In the genomic region with DNA sequence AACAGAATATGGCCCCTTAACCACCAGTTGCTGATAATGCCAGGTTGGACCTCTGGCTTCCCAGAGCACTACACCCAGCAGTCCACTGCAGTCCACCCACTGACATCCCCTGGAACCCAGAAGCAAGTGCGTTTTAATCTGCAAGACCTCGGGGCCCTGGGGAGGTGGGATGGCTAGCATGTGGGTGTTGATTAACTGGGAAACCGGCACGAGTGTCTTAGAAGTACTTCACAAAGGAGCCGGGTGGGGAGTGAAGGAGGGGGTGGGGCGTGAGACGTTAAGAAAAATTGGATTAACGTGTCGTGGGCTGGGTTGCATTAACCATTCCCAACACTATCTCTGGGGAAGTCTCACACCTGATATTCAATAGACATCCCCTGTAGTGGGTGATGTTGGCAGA, we compare ENCODE assay signal across 9 cellular contexts. TPM values are rescaled to one million over a fixed set of nuclear protein-coding genes. Genes with fewer than 3 reads are reported as not detected.
DNase-seq lines count a peak whose midpoint lies in the region; ATAC-seq, FAIRE-seq and TF ChIP-seq lines count a peak whose summit lies in the region.
"Had no signal": no experiment of that assay in that cellular context is flagged by ENCODE, and none has a peak within 500 bp of the region (broad histone marks: within the 10 kb centered on the region; RNA-seq: fewer than 3 reads in every experiment).

No MANE protein-coding gene starts in this region.

- TF ChIP-seq CTCF in 22Rv1 (IDR thresholded peaks at IDR 0.05) (no peak), heart left ventricle (IDR thresholded peaks at IDR 0.05) (no peak)

- in situ Hi-C loops in GM23248 (cut with MboI): no loop called here

- no peak overlapping the region for H2BK5ac ChIP-seq in mesendoderm (ENCODE audit: low read length)

- H3K27ac Mint-ChIP-seq in activated naive CD8-positive, alpha-beta T cell treated with anti-CD3 and anti-CD28 coated beads, Interleukin-2, amount 50 U/mL, for 24 hours: no peak overlapping the region

- H2BK120ac ChIP-seq in mesendoderm (ENCODE audit: low read depth, low read length): no peak overlapping the region

- no peaks in the 10 kb centered on the region for H4K20me1 ChIP-seq in GM23248 (ENCODE audit: insufficient read depth)

- H3K36me3 ChIP-seq in GM23248 (ENCODE audit: low read depth) (no peaks in the 10 kb centered on the region), mesendoderm (ENCODE audit: control insufficient read depth, insufficient read depth, low read length) (no peaks in the 10 kb centered on the region), heart left ventricle (peaks cover 0 to 11% (median 7%) of the 10 kb centered on the region in 9 donors)

- H3K36me3 Mint-ChIP-seq in activated naive CD8-positive, alpha-beta T cell treated with anti-CD3 and anti-CD28 coated beads, Interleukin-2, amount 50 U/mL, for 24 hours (ENCODE audit: low read depth): peaks cover 6% of the 10 kb centered on the region

- no peak overlapping the region for H3K23ac ChIP-seq in mesendoderm (ENCODE audit: low read length)

- H3K27ac ChIP-seq in 22Rv1 (peak overlapping the region; percentile 88), GM23248 (peak overlapping the region; percentile 87), mesendoderm (ENCODE audit: low read depth, low read length) (no peak overlapping the region), heart left ventricle (peak overlapping the region in 2 of 12 donors; percentile 61 to 74)

- peak; percentile 37 for DNase-seq in GM23248
- DNase-seq in activated naive CD8-positive, alpha-beta T cell treated with anti-CD3 and anti-CD28 coated beads, Interleukin-2, amount 50 U/mL, for 24 hours: no peak
- DNase-seq in mesendoderm: peak; percentile 90
- DNase-seq in heart left ventricle: no peak
- no peak for DNase-seq in urothelium cell line (ENCODE audit: low spot score)
- no peak for DNase-seq in glomerular visceral epithelial cell (ENCODE audit: extremely low spot score)
- DNase-seq: NCI-H2227 treated with DMSO at 0.1 percent for 48 hours had no signal

- H3K9me3 Mint-ChIP-seq in activated naive CD8-positive, alpha-beta T cell treated with anti-CD3 and anti-CD28 coated beads, Interleukin-2, amount 50 U/mL, for 24 hours: no peaks in the 10 kb centered on the region

- ATAC-seq in activated naive CD8-positive, alpha-beta T cell treated with anti-CD3 and anti-CD28 coated beads, Interleukin-2, amount 50 U/mL, for 24 hours: no peak
- ATAC-seq in GM18858 (IDR thresholded peaks at IDR 0.05; ENCODE audit: unreplicated experiment) (no peak), heart left ventricle (no peak)

- peaks cover 14% of the 10 kb centered on the region; the same call in 1 of the 2 replicates for H3K79me2 ChIP-seq in GM23248 (ENCODE audit: insufficient read depth)
- H3K79me2 ChIP-seq in mesendoderm (ENCODE audit: control insufficient read depth, insufficient read depth, low read length): no peaks in the 10 kb centered on the region

- H3K4me2 ChIP-seq in GM23248 (ENCODE audit: unreplicated experiment): peak overlapping the region; percentile 87
- H3K4me2 ChIP-seq in mesendoderm (ENCODE audit: low read length): no peak overlapping the region

- no peaks in the 10 kb centered on the region for H3K9me2 ChIP-seq in GM23248 (ENCODE audit: insufficient read depth)

- H2AFZ ChIP-seq in GM23248: peak overlapping the region; percentile 66; the same call in 1 of the 2 replicates

- peak overlapping the region; percentile 97 for H3K9ac ChIP-seq in GM23248
- no peak overlapping the region for H3K9ac ChIP-seq in mesendoderm (ENCODE audit: low read length)

- H3K27me3 Mint-ChIP-seq in activated naive CD8-positive, alpha-beta T cell treated with anti-CD3 and anti-CD28 coated beads, Interleukin-2, amount 50 U/mL, for 24 hours: peaks cover 24% of the 10 kb centered on the region

- no peaks in the 10 kb centered on the region for H3K79me1 ChIP-seq in mesendoderm (ENCODE audit: low read length)

- H3F3A ChIP-seq in GM23248 (ENCODE audit: insufficient read depth): peaks cover 12% of the 10 kb centered on the region

- H3K9me3 ChIP-seq in GM23248 (ENCODE audit: low read depth) (no peaks in the 10 kb centered on the region), heart left ventricle (no peaks in the 10 kb centered on the region)

- intact Hi-C loops in heart left ventricle (cut with DNase I): loop anchor here in 2 of 10 donors (10.0 kb wide), 2 partner anchors 334 to 364 kb away; partner anchors contain the start of genes PRPF8 (in 1 of the 2) and TLCD2 (in 1 of the 2)

- no peak overlapping the region for H3K4ac ChIP-seq in mesendoderm (ENCODE audit: low read depth, low read length)

- H3K4me1 Mint-ChIP-seq in activated naive CD8-positive, alpha-beta T cell treated with anti-CD3 and anti-CD28 coated beads, Interleukin-2, amount 50 U/mL, for 24 hours: peaks cover 27% of the 10 kb centered on the region

- H3K56ac ChIP-seq in mesendoderm (ENCODE audit: low read length): no peak overlapping the region

- peak overlapping the region; percentile 73 for H3K4me3 Mint-ChIP-seq in activated naive CD8-positive, alpha-beta T cell treated with anti-CD3 and anti-CD28 coated beads, Interleukin-2, amount 50 U/mL, for 24 hours

- H4K8ac ChIP-seq in mesendoderm (ENCODE audit: low read depth, low read length): no peak overlapping the region

- H3K18ac ChIP-seq in mesendoderm (ENCODE audit: low read length): no peak overlapping the region

- WGBS in GM23248 (ENCODE audit: low coverage in 1 of 2, low lambda C conversion rate in 2 of 2, missing lambda C conversion rate in 2 of 2), 2 experiments: 15 to 19% methylated on average over 8 to 9 of the region's 9 CpGs
- no CpG with 5 or more reads among the region's 9 CpGs for WGBS in mesendoderm (ENCODE audit: extremely low coverage, insufficient coverage, low lambda C conversion rate)
- whole genome bisulfite sequencing in heart left ventricle, 4 donors: 9 to 16% (median 14%) methylated on average over 9 of the region's 9 CpGs

- no peaks in the 10 kb centered on the region for H3K27me3 ChIP-seq in GM23248 (replicated peaks; ENCODE audit: insufficient read depth)
- H3K27me3 ChIP-seq in mesendoderm (ENCODE audit: insufficient read depth, low read length, poor library complexity): peaks cover 21% of the 10 kb centered on the region
- peaks cover 0 to 33% (median 0%) of the 10 kb centered on the region in 9 donors for H3K27me3 ChIP-seq in heart left ventricle

- no peak overlapping the region for H2BK15ac ChIP-seq in mesendoderm (replicated peaks; ENCODE audit: low read depth)

- no peak overlapping the region for H2AK5ac ChIP-seq in mesendoderm (ENCODE audit: low read length)

- peaks cover 19% of the 10 kb centered on the region for H3K4me1 ChIP-seq in GM23248 (ENCODE audit: insufficient read depth)
- H3K4me1 ChIP-seq in mesendoderm (ENCODE audit: control insufficient read depth, low read depth, low read length): peaks cover 3% of the 10 kb centered on the region
- peaks cover 4 to 49% (median 38%) of the 10 kb centered on the region in 12 donors for H3K4me1 ChIP-seq in heart left ventricle

- no peak for TF ChIP-seq POLR2A in heart left ventricle (IDR thresholded peaks at IDR 0.05)

- no peak for FAIRE-seq in urothelium cell line (lab: Jason Lieb, UNC)

- no peak overlapping the region for H4K5ac ChIP-seq in mesendoderm (ENCODE audit: low read length)

- H3K4me3 ChIP-seq in GM23248: peak overlapping the region; percentile 91
- no peak overlapping the region for H3K4me3 ChIP-seq in mesendoderm (ENCODE audit: low read length)
- peak overlapping the region in 5 of 12 donors; percentile 78 to 91 (median 86) for H3K4me3 ChIP-seq in heart left ventricle

RNA-seq across cellular contexts. Expression of gene HIC1, which starts 6.1 kb away (rescaled TPM):
- total RNA-seq in GM23248 (2014; rRNA removed; shearing (Covaris generic)): 35.0 and 59.8 TPM in 2 replicates
- polyA plus RNA-seq in GM23248 (2016; fragmentation: Nextera tagmentation; extraction: Ambion mirVana) (1.6 TPM in 2 replicates), heart left ventricle (10 to 100 TPM in 1 of 2 donors, 1 to 10 TPM in 1; 8.3 to 11.7 TPM)
- 0.10 TPM for polyA plus RNA-seq in mesendoderm (2013, experiment 1 of 2)
- polyA plus RNA-seq in mesendoderm (2013, experiment 2 of 2): 0.10 TPM
- total RNA-seq in heart left ventricle: 10 to 100 TPM in 7 of 9 donors, 1 to 10 TPM in 2; 8.9 to 29.6 (median 16.7) TPM

RNA-seq across cellular contexts. Expression of gene OVCA2, which starts 7.0 kb away (rescaled TPM):
- 67.3 and 92.0 TPM in 2 replicates for total RNA-seq in GM23248 (2014; rRNA removed; shearing (Covaris generic))
- 63.5 and 66.1 TPM in 2 replicates for polyA plus RNA-seq in GM23248 (2016; fragmentation: Nextera tagmentation; extraction: Ambion mirVana)
- 43.4 TPM for polyA plus RNA-seq in mesendoderm (2013, experiment 1 of 2)
- polyA plus RNA-seq in mesendoderm (2013, experiment 2 of 2): 43.4 TPM
- 10 to 100 TPM; 16.0 to 30.2 (median 20.0) TPM for total RNA-seq in heart left ventricle
- polyA plus RNA-seq in heart left ventricle: 10 to 100 TPM; 26.6 to 52.4 TPM

RNA-seq across cellular contexts. Expression of gene DPH1, which starts 18.9 kb away (rescaled TPM):
- total RNA-seq in GM23248 (2014; rRNA removed; shearing (Covaris generic)): 51.2 and 58.1 TPM in 2 replicates
- polyA plus RNA-seq in GM23248 (2016; fragmentation: Nextera tagmentation; extraction: Ambion mirVana) (41.1 and 41.2 TPM in 2 replicates), heart left ventricle (10 to 100 TPM; 18.8 to 23.4 TPM)
- polyA plus RNA-seq in mesendoderm (2013, experiment 1 of 2): 20.0 TPM
- polyA plus RNA-seq in mesendoderm (2013, experiment 2 of 2): 19.3 TPM
- total RNA-seq in heart left ventricle: 10 to 100 TPM; 14.0 to 38.1 (median 27.6) TPM

RNA-seq across cellular contexts. Expression of gene RTN4RL1, which starts 23.7 kb away (rescaled TPM):
- total RNA-seq in GM23248 (2014; rRNA removed; shearing (Covaris generic)): 0.22 TPM in 1 of 2 replicates, not detected in the other
- polyA plus RNA-seq in GM23248 (2016; fragmentation: Nextera tagmentation; extraction: Ambion mirVana) (not detected in 2 replicates), heart left ventricle (1 to 10 TPM; 2.2 to 4.9 TPM)
- polyA plus RNA-seq in mesendoderm (2013, experiment 1 of 2): 0.20 TPM
- 0.14 TPM for polyA plus RNA-seq in mesendoderm (2013, experiment 2 of 2)
- total RNA-seq in heart left ventricle: 1 to 10 TPM; 1.7 to 4.2 (median 2.7) TPM

Comparison
In these comparisons a context has a peak if more than half of its experiments do, and no peak if none do; other contexts are left out.
1. DNase-seq: peak in GM23248 (single experiment) and mesendoderm (single experiment); none in activated naive CD8-positive, alpha-beta T cell treated with anti-CD3 and anti-CD28 coated beads, Interleukin-2, amount 50 U/mL, for 24 hours (single experiment), heart left ventricle (0 of 5), urothelium cell line (single experiment) and glomerular visceral epithelial cell (single experiment).